In the genomic region with DNA sequence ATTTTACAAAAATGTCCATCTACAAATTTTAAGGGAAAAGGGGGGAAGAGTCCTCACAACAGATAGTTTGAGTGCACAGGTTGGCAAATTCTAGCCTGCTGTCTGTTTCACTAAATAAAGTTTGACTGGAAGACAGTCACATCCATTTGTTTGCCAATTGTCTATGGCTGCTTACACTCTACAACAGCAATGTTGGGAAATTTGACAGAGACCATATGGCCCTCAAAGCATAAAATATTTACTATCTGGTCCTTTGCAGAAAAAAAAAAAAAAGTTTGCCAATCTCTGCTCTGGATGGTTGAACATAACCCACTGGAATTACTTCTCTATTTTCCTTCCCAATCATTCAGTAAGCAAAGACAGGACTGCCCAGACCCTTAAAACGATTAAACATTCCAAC, we compare ENCODE assay signal across 19 cellular contexts.
"Had no signal": no experiment of that assay in that cellular context is flagged by ENCODE, and none has a peak within 500 bp of the region (broad histone marks: within the 10 kb centered on the region; RNA-seq: fewer than 3 reads in every experiment).

No MANE protein-coding gene starts in this region.

- H3K4me1 ChIP-seq: breast epithelium, neural progenitor cell, psoas muscle, suprapubic skin had no signal

- H3K27me3 ChIP-seq: breast epithelium, heart right ventricle, left lung, neural progenitor cell, suprapubic skin had no signal

- DNase-seq: activated CD4-positive, alpha-beta T cell treated with anti-CD3 and anti-CD28 coated beads, Interleukin-2, amount 50 U/mL, for 1 hour; activated CD8-positive, alpha-beta memory T cell treated with anti-CD3 and anti-CD28 coated beads for 24 hours; activated effector memory CD4-positive, alpha-beta T cell treated with anti-CD3 and anti-CD28 coated beads, Interleukin-2, amount 50 U/mL, for 16 hours; activated naive CD4-positive, alpha-beta T cell treated with anti-CD3 and anti-CD28 coated beads, Interleukin-2, amount 50 U/mL, for 16 hours; activated T-cell treated with anti-CD3 and anti-CD28 coated beads, Interleukin-2, amount 50 U/mL, for 72 hours; cerebellar nuclear complex; cortex of kidney; erythroblast; heart right ventricle; left lung; mammary epithelial cell; psoas muscle; right cardiac atrium; stimulated activated naive CD8-positive, alpha-beta T cell treated with anti-CD3 and anti-CD28 coated beads, Interleukin-15, amount 100 ng/mL, for 72 hours; trophoblast cell had no signal

- ATAC-seq: activated CD4-positive, CD25-positive, alpha-beta regulatory T cell treated with anti-CD3 and anti-CD28 coated beads, Interleukin-2, amount 50 U/mL, for 24 hours; activated T-cell treated with anti-CD3 and anti-CD28 coated beads, Interleukin-2, amount 50 U/mL, for 72 hours; left lung; psoas muscle; right cardiac atrium; stimulated activated naive CD8-positive, alpha-beta T cell treated with anti-CD3 and anti-CD28 coated beads, Interleukin-15, amount 100 ng/mL, for 72 hours had no signal

- H3K27me3 Mint-ChIP-seq: stimulated activated naive CD8-positive, alpha-beta T cell treated with anti-CD3 and anti-CD28 coated beads, Interleukin-15, amount 100 ng/mL, for 72 hours had no signal

- H3K9ac ChIP-seq: neural progenitor cell had no signal

- H3K4me3 ChIP-seq: breast epithelium, heart right ventricle, left lung, neural progenitor cell, psoas muscle, suprapubic skin had no signal

- H3K4me3 Mint-ChIP-seq: activated T-cell treated with anti-CD3 and anti-CD28 coated beads, Interleukin-2, amount 50 U/mL, for 72 hours; neural progenitor cell; stimulated activated naive CD8-positive, alpha-beta T cell treated with anti-CD3 and anti-CD28 coated beads, Interleukin-15, amount 100 ng/mL, for 72 hours had no signal

- H2AFZ ChIP-seq: neural progenitor cell had no signal

- H3K27ac Mint-ChIP-seq: activated T-cell treated with anti-CD3 and anti-CD28 coated beads, Interleukin-2, amount 50 U/mL, for 72 hours; neural progenitor cell; stimulated activated naive CD8-positive, alpha-beta T cell treated with anti-CD3 and anti-CD28 coated beads, Interleukin-15, amount 100 ng/mL, for 72 hours had no signal

- H3K9me3 Mint-ChIP-seq: activated T-cell treated with anti-CD3 and anti-CD28 coated beads, Interleukin-2, amount 50 U/mL, for 72 hours; neural progenitor cell had no signal

- H3K4me2 ChIP-seq: neural progenitor cell had no signal

- H3K9me3 ChIP-seq: breast epithelium, heart right ventricle, left lung, psoas muscle, suprapubic skin had no signal

- H3K27ac ChIP-seq: breast epithelium, heart right ventricle, left lung, neural progenitor cell, psoas muscle, suprapubic skin had no signal

- H3K36me3 ChIP-seq: breast epithelium, heart right ventricle, left lung, neural progenitor cell, suprapubic skin had no signal

- H3K4me1 Mint-ChIP-seq: neural progenitor cell had no signal
